Comparison of ENCODE assay signal across 9 cellular contexts in genomic region chr14:92135269-92135668, GRCh38. TPM values are rescaled to one million over a fixed set of nuclear protein-coding genes. Genes with fewer than 3 reads are reported as not detected.
DNase-seq lines count a peak whose midpoint lies in the region; ATAC-seq, FAIRE-seq and TF ChIP-seq lines count a peak whose summit lies in the region.
"Had no signal": no experiment of that assay in that cellular context is flagged by ENCODE, and none has a peak within 500 bp of the region (broad histone marks: within the 10 kb centered on the region; RNA-seq: fewer than 3 reads in every experiment).

No MANE protein-coding gene starts in this region.

- H3K27me3 Mint-ChIP-seq in chondrocyte (ENCODE audit: low read depth) (no peaks in the 10 kb centered on the region), osteocyte (ENCODE audit: unreplicated experiment) (no peaks in the 10 kb centered on the region)
- H3K27me3 Mint-ChIP-seq: naive thymus-derived CD8-positive, alpha-beta T cell had no signal

- H3K4me1 Mint-ChIP-seq in chondrocyte (ENCODE audit: low read depth) (peaks cover 3% of the 10 kb centered on the region), osteocyte (ENCODE audit: unreplicated experiment) (no peaks in the 10 kb centered on the region)

- peak; percentile 90 for TF ChIP-seq CTCF in chondrocyte (IDR thresholded peaks at IDR 0.05)
- TF ChIP-seq CTCF in osteocyte (IDR thresholded peaks at IDR 0.05) = peak; percentile 70

- ATAC-seq in HG03565 (IDR thresholded peaks at IDR 0.05; ENCODE audit: unreplicated experiment) = no peak
- ATAC-seq in GM21367 (IDR thresholded peaks at IDR 0.05; ENCODE audit: unreplicated experiment) = no peak
- no peak for ATAC-seq in esophagus mucosa

- peaks cover 11% of the 10 kb centered on the region for H3K36me3 Mint-ChIP-seq in chondrocyte (ENCODE audit: low read depth)
- peaks cover 36% of the 10 kb centered on the region for H3K36me3 Mint-ChIP-seq in osteocyte (ENCODE audit: unreplicated experiment)

- no peak overlapping the region for H3K4me3 Mint-ChIP-seq in chondrocyte (ENCODE audit: unreplicated experiment)
- H3K4me3 Mint-ChIP-seq in osteocyte (ENCODE audit: unreplicated experiment) = no peak overlapping the region
- H3K4me3 Mint-ChIP-seq: naive thymus-derived CD8-positive, alpha-beta T cell had no signal

- DNase-seq in NCI-H1417 treated with DMSO at 0.1 percent for 48 hours (lab: John Stamatoyannopoulos, UW) (peak; percentile 5), chondrocyte (ENCODE audit: low spot score) (no peak), osteocyte (ENCODE audit: extremely low spot score, unreplicated experiment) (no peak)
- DNase-seq in activated CD4-positive, CD25-positive, alpha-beta regulatory T cell treated with anti-CD3 and anti-CD28 coated beads, Interleukin-2, amount 50 U/mL, for 72 hours = no peak

- FAIRE-seq in G401.6 (lab: Jason Lieb, UNC) = peak; percentile 73

- no peak overlapping the region for H3K27ac Mint-ChIP-seq in chondrocyte (ENCODE audit: unreplicated experiment)
- no peak overlapping the region for H3K27ac Mint-ChIP-seq in osteocyte (ENCODE audit: unreplicated experiment)

- H3K9me3 Mint-ChIP-seq in chondrocyte (ENCODE audit: low read depth) = no peaks in the 10 kb centered on the region
- no peaks in the 10 kb centered on the region for H3K9me3 Mint-ChIP-seq in osteocyte (ENCODE audit: unreplicated experiment)
- H3K9me3 Mint-ChIP-seq: naive thymus-derived CD8-positive, alpha-beta T cell had no signal

RNA-seq across cellular contexts. Expression of gene CPSF2, which starts 13.5 kb away (rescaled TPM):
- total RNA-seq in chondrocyte = 58.0 to 83.0 TPM (median 65.0 TPM) in 3 replicates
- total RNA-seq in osteocyte = 78.2 and 80.2 TPM in 2 replicates
- 46.9 TPM for total RNA-seq in esophagus mucosa

RNA-seq across cellular contexts. Expression of gene NDUFB1, which starts 13.8 kb away (rescaled TPM):
- total RNA-seq in chondrocyte (77.3 to 117 TPM (median 90.4 TPM) in 3 replicates), osteocyte (112 and 118 TPM in 2 replicates), esophagus mucosa (133 TPM)

RNA-seq across cellular contexts. Expression of gene ATXN3, which starts 28.9 kb away (rescaled TPM):
- total RNA-seq in chondrocyte (20.0 to 26.5 TPM (median 20.4 TPM) in 3 replicates), osteocyte (35.7 and 41.9 TPM in 2 replicates), esophagus mucosa (20.4 TPM)
